Comparison of ENCODE assay signal across 9 cellular contexts in the genomic region with DNA sequence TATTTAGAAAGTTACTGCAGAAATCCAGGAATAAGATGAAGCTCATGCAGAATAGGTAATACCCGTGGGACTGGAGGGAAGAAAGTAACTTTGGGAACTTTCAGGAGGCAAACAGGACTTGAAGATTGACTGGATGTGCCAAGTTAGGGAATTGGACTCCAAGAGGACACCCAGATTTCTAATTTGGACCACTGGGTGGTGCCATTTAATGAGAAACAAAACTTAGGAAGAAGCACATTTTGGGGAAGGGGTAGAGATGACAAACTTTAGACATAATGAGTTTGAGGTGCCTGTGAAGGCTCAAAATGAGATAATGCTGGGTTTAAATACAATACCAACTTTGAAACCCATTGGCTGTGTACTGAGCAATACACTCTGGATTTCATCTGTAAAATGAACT. TPM values are rescaled to one million over a fixed set of nuclear protein-coding genes. Genes with fewer than 3 reads are reported as not detected.
A peak's percentile ranks its signal among the peaks of the same experiment; 100 is the strongest.
DNase-seq lines count a peak whose midpoint lies in the region; ATAC-seq, FAIRE-seq and TF ChIP-seq lines count a peak whose summit lies in the region.
"Had no signal": no experiment of that assay in that cellular context is flagged by ENCODE, and none has a peak within 500 bp of the region (broad histone marks: within the 10 kb centered on the region; RNA-seq: fewer than 3 reads in every experiment).

No MANE protein-coding gene starts in this region.

- H3K4me2 ChIP-seq in hepatocyte: no peak overlapping the region

- in situ Hi-C loops in HAP-1 (cut with MboI; ENCODE audit: low sequenced_read_pairs): loop anchor here (25.0 kb wide), 1 partner anchor 557 kb away; a partner anchor contains a TSS

- FAIRE-seq in kidney (lab: Jason Lieb, UNC): no peak

- TF ChIP-seq CTCF in BJ (IDR thresholded peaks at IDR 0.05; ENCODE audit: insufficient read depth, low read depth, low read length) (peak; percentile 33), GM12872 (IDR thresholded peaks at IDR 0.05; ENCODE audit: insufficient read depth, low read depth, low read length) (peak; percentile 41; the same call in 1 of the 3 replicates), hepatocyte (IDR thresholded peaks at IDR 0.05; ENCODE audit: poor library complexity) (peak; percentile 24), kidney (IDR thresholded peaks at IDR 0.05; ENCODE audit: borderline replicate concordance, extremely low read depth, insufficient read depth) (no peak)

- H3K4me3 Mint-ChIP-seq in T-helper 17 cell: peak overlapping the region; percentile 52

- intact Hi-C loops in kidney (cut with DNase I): no loop called here

- H3K9me2 ChIP-seq in hepatocyte (replicated peaks; ENCODE audit: insufficient read depth): no peaks in the 10 kb centered on the region

- CTCF ChIA-PET in BJ (lab: Yijun Ruan, JAX): interaction anchor here (1.0 to 4.0 kb wide), 6 partner anchors 12 to 209 kb away, joined by 3 to 34 read pairs (median 3); a partner anchor contains a TSS

- H3K27me3 ChIP-seq in BJ (ENCODE audit: control insufficient read depth, insufficient read depth, low read length): no peaks in the 10 kb centered on the region
- H3K27me3 ChIP-seq in hepatocyte: no peaks in the 10 kb centered on the region
- H3K27me3 ChIP-seq in HAP-1 (ENCODE audit: low read depth): 0 out of 2 replicates have a peak, but pooled peaks cover 3% of the 10 kb centered on the region

- H3K9ac ChIP-seq in kidney (ENCODE audit: low read length in 2 of 2): no peak overlapping the region

- H3K27ac ChIP-seq in hepatocyte (no peak overlapping the region), kidney (ENCODE audit: low read depth in 2 of 2, low read length in 2 of 2) (no peak overlapping the region)

- 69% methylated on average over 1 of the region's 1 CpG for WGBS in hepatocyte (ENCODE audit: low lambda C conversion rate, missing lambda C conversion rate)

- H3K27ac Mint-ChIP-seq in T-helper 17 cell: peak overlapping the region; percentile 59

- H3K36me3 Mint-ChIP-seq in T-helper 17 cell (ENCODE audit: low read depth): peaks cover 3% of the 10 kb centered on the region

- ATAC-seq in T-helper 17 cell (no peak), GM18909 (IDR thresholded peaks at IDR 0.05; ENCODE audit: poor library complexity, unreplicated experiment) (no peak)
- ATAC-seq: Right ventricle myocardium inferior had no signal

- H4K20me1 ChIP-seq in hepatocyte (ENCODE audit: insufficient read depth, poor library complexity, severe bottlenecking): no peaks in the 10 kb centered on the region

- H3K9me3 ChIP-seq in T-helper 17 cell (ENCODE audit: control insufficient read depth, low read length, poor library complexity, severe bottlenecking) (no peaks in the 10 kb centered on the region), hepatocyte (ENCODE audit: low read depth) (no peaks in the 10 kb centered on the region), HAP-1 (no peaks in the 10 kb centered on the region), kidney (ENCODE audit: control insufficient read depth in 1 of 2, low read length in 2 of 2) (no peaks in the 10 kb centered on the region)

- H3K36me3 ChIP-seq in BJ (ENCODE audit: control insufficient read depth, insufficient read depth, low read length): peaks cover 3% of the 10 kb centered on the region; the same call in 1 of the 2 replicates
- no peaks in the 10 kb centered on the region for H3K36me3 ChIP-seq in hepatocyte (replicated peaks; ENCODE audit: insufficient read depth, low read depth)
- no peaks in the 10 kb centered on the region for H3K36me3 ChIP-seq in HAP-1 (replicated peaks)
- H3K36me3 ChIP-seq in kidney (ENCODE audit: control insufficient read depth in 1 of 2, insufficient read depth in 2 of 2, low read length in 2 of 2): peaks cover 0 to 5% of the 10 kb centered on the region in 2 donors

- H3K27me3 Mint-ChIP-seq in T-helper 17 cell: no peaks in the 10 kb centered on the region

- no peak overlapping the region for H3K4me3 ChIP-seq in BJ (ENCODE audit: low read depth, low read length)
- H3K4me3 ChIP-seq in hepatocyte: no peak overlapping the region
- H3K4me3 ChIP-seq in HAP-1: no peak overlapping the region
- H3K4me3 ChIP-seq in kidney (ENCODE audit: low read length in 2 of 2): no peak overlapping the region

- H3K4me1 Mint-ChIP-seq in T-helper 17 cell: peaks cover 66% of the 10 kb centered on the region

- DNase-seq in BJ (ENCODE audit: low read depth): no peak
- no peak for DNase-seq in T-helper 17 cell
- no peak for DNase-seq in hepatocyte (ENCODE audit: low spot score)
- no peak for DNase-seq in HAP-1 (ENCODE audit: low spot score in 2 of 2)
- DNase-seq in NCI-H2196 (lab: John Stamatoyannopoulos, UW; ENCODE audit: unreplicated experiment): no peak
- no peak for DNase-seq in kidney

- no peak overlapping the region for H2AFZ ChIP-seq in hepatocyte

- peaks cover 8% of the 10 kb centered on the region for H3K4me1 ChIP-seq in hepatocyte (ENCODE audit: insufficient read depth)
- peaks cover 14% of the 10 kb centered on the region for H3K4me1 ChIP-seq in HAP-1
- peaks cover 10 to 16% of the 10 kb centered on the region in 2 donors for H3K4me1 ChIP-seq in kidney (ENCODE audit: control insufficient read depth in 1 of 2, insufficient read depth in 1 of 2, low read depth in 1 of 2, low read length in 2 of 2)

- POLR2A ChIA-PET in BJ (lab: Charles Lee): no interaction called here

- peaks cover 15% of the 10 kb centered on the region for H3K79me2 ChIP-seq in hepatocyte

RNA-seq across cellular contexts. Expression of a gene that starts 3.3 kb away (rescaled TPM):
- polyA plus RNA-seq in BJ (2011; rRNA removed): 24.7 and 39.0 TPM in 2 replicates
- polyA minus RNA-seq in BJ (2011; rRNA and poly(A)+ RNA removed): 14.4 and 18.5 TPM in 2 replicates
- 10 to 100 TPM; 43.7 to 49.2 TPM for total RNA-seq in T-helper 17 cell
- 32.2 and 36.0 TPM in 2 replicates for total RNA-seq in hepatocyte
- 48.1 and 56.9 TPM in 2 replicates for polyA plus RNA-seq in hepatocyte
- 22.9 TPM for total RNA-seq in kidney
- polyA plus RNA-seq in kidney (ENCODE audit: insufficient read depth, low read depth, low replicate concordance): 33.5 TPM

RNA-seq across cellular contexts. Expression of a gene that starts 14.4 kb away (rescaled TPM):
- polyA plus RNA-seq in BJ (2011; rRNA removed) (17.6 and 29.7 TPM in 2 replicates), hepatocyte (30.7 and 31.6 TPM in 2 replicates), kidney (ENCODE audit: insufficient read depth, low read depth, low replicate concordance) (29.4 TPM)
- 6.2 and 11.4 TPM in 2 replicates for polyA minus RNA-seq in BJ (2011; rRNA and poly(A)+ RNA removed)
- total RNA-seq in T-helper 17 cell (10 to 100 TPM; 40.4 to 43.7 TPM), hepatocyte (11.2 and 18.3 TPM in 2 replicates), kidney (23.6 TPM)

RNA-seq across cellular contexts. Expression of a gene that starts 18.2 kb away (rescaled TPM):
- polyA plus RNA-seq in BJ (2011; rRNA removed) (0.99 and 1.3 TPM in 2 replicates), hepatocyte (4.4 and 6.1 TPM in 2 replicates), kidney (ENCODE audit: insufficient read depth, low read depth, low replicate concordance) (0.26 TPM)
- 4.1 and 4.2 TPM in 2 replicates for polyA minus RNA-seq in BJ (2011; rRNA and poly(A)+ RNA removed)
- total RNA-seq in T-helper 17 cell (under 1 TPM; 0.31 to 0.77 TPM), hepatocyte (1.2 and 2.3 TPM in 2 replicates), kidney (14.0 TPM)

RNA-seq across cellular contexts. Expression of a gene that starts 21.3 kb away (rescaled TPM):
- polyA plus RNA-seq in BJ (2011; rRNA removed): 13.5 and 19.3 TPM in 2 replicates
- polyA minus RNA-seq in BJ (2011; rRNA and poly(A)+ RNA removed): 9.7 and 14.4 TPM in 2 replicates
- 10 to 100 TPM; 35.9 to 37.0 TPM for total RNA-seq in T-helper 17 cell
- 5.5 and 7.7 TPM in 2 replicates for total RNA-seq in hepatocyte
- 24.4 and 44.7 TPM in 2 replicates for polyA plus RNA-seq in hepatocyte
- total RNA-seq in kidney: 26.3 TPM
- polyA plus RNA-seq in kidney (ENCODE audit: insufficient read depth, low read depth, low replicate concordance): 27.7 TPM

RNA-seq across cellular contexts. Expression of a gene that starts 21.5 kb away (rescaled TPM):
- 129 TPM in 2 replicates for polyA plus RNA-seq in BJ (2011; rRNA removed)
- polyA minus RNA-seq in BJ (2011; rRNA and poly(A)+ RNA removed): 91.0 and 163 TPM in 2 replicates
- total RNA-seq in T-helper 17 cell: 10 to 100 TPM; 57.1 to 58.5 TPM
- total RNA-seq in hepatocyte: 103 TPM in 2 replicates
- 163 and 177 TPM in 2 replicates for polyA plus RNA-seq in hepatocyte
- total RNA-seq in kidney: 92.7 TPM
- 197 TPM for polyA plus RNA-seq in kidney (ENCODE audit: insufficient read depth, low read depth, low replicate concordance)
